In genomic region chr14:56579345-56580316, GRCh38 we compare ENCODE assay signal across 1 cellular context.
TF ChIP-seq lines count a peak whose summit lies in the region.

Gene TMEM260, plus strand, starts transcription at chr14:56579798. Its CDS starts 117 bp downstream, at chr14:56579915.

TF ChIP-seq in HepG2, 621 proteins besides CTCF, POLR2A, EP300 and RAD21 (continued from another document and continues in another):
- TF ChIP-seq ZKSCAN1 (IDR thresholded peaks at IDR 0.05; ENCODE audit: low read length) (no peak), IKZF1 (IDR thresholded peaks at IDR 0.05) (no peak), AGO2 (optimal IDR thresholded peaks at IDR 0.05; ENCODE audit: low read depth, low read length) (peak; percentile 85), ZNF503 (CRISPR knock-in tag; IDR thresholded peaks at IDR 0.05) (no peak), ATAD3A (CRISPR knock-in tag; IDR thresholded peaks at IDR 0.05) (no peak), ZNF639 (CRISPR knock-in tag; conservative IDR thresholded peaks at IDR 0.05) (no peak; the same call in 1 of the 2 replicates), ZNF549 (CRISPR knock-in tag; IDR thresholded peaks at IDR 0.05) (no peak), IKZF4 (CRISPR knock-in tag; IDR thresholded peaks at IDR 0.05; ENCODE audit: borderline replicate concordance, low read depth, not compliant biosample characterization) (peak; percentile 26), KAT2B (IDR thresholded peaks at IDR 0.05; ENCODE audit: borderline replicate concordance, low read depth, low read length) (no peak), ZNF232 (CRISPR knock-in tag; IDR thresholded peaks at IDR 0.05; ENCODE audit: borderline replicate concordance) (peak; percentile 69; the same call in 1 of the 2 replicates), MAF1 (CRISPR knock-in tag; IDR thresholded peaks at IDR 0.05; ENCODE audit: borderline replicate concordance) (no peak), HDAC2 (CRISPR knock-in tag; IDR thresholded peaks at IDR 0.05) (no peak; the same call in 1 of the 2 replicates), SUZ12 (IDR thresholded peaks at IDR 0.05; ENCODE audit: low read depth, low read length) (no peak), ZNF766 (CRISPR knock-in tag; IDR thresholded peaks at IDR 0.05; ENCODE audit: borderline replicate concordance) (no peak; the same call in 1 of the 2 replicates), MEF2D (CRISPR knock-in tag; IDR thresholded peaks at IDR 0.05) (no peak), GLI4 (CRISPR knock-in tag; IDR thresholded peaks at IDR 0.05; ENCODE audit: borderline replicate concordance) (peak; percentile 54; the same call in 1 of the 2 replicates), REST (IDR thresholded peaks at IDR 0.05; ENCODE audit: borderline replicate concordance in 1 of 2, low read depth in 1 of 2, low read length in 2 of 2) (peak in 1 of 2 experiments; percentile 13; a peak in 1 of 4 replicates), NCOR1 (IDR thresholded peaks at IDR 0.05; ENCODE audit: borderline replicate concordance, low read length) (no peak), MBNL3 (CRISPR knock-in tag; conservative IDR thresholded peaks at IDR 0.05) (no peak), ZNF558 (CRISPR knock-in tag; IDR thresholded peaks at IDR 0.05; ENCODE audit: borderline replicate concordance) (no peak), HNF4G (IDR thresholded peaks at IDR 0.05; ENCODE audit: borderline replicate concordance, low read depth, low read length) (no peak), HNF4G (CRISPR knock-in tag; IDR thresholded peaks at IDR 0.05; ENCODE audit: borderline replicate concordance, low read depth) (no peak; the same call in 1 of the 2 replicates), CBX2 (IDR thresholded peaks at IDR 0.05; ENCODE audit: low read depth, low read length) (no peak), CBX2 (CRISPR knock-in tag; IDR thresholded peaks at IDR 0.05; ENCODE audit: low read depth) (no peak), MXI1 (IDR thresholded peaks at IDR 0.05; ENCODE audit: borderline replicate concordance, low read depth, low read length) (0 out of 3 replicates have a peak, but pooled peaks have one; percentile 35), MXD1 (CRISPR knock-in tag; IDR thresholded peaks at IDR 0.05) (peak; percentile 67), ZNF468 (CRISPR knock-in tag; IDR thresholded peaks at IDR 0.05) (0 out of 2 replicates have a peak, but pooled peaks have one; percentile 48), ZFP36L1 (CRISPR knock-in tag; IDR thresholded peaks at IDR 0.05) (no peak), JARID2 (CRISPR knock-in tag; IDR thresholded peaks at IDR 0.05; ENCODE audit: insufficient replicate concordance) (no peak), RNF219 (CRISPR knock-in tag; IDR thresholded peaks at IDR 0.05) (no peak; the same call in 1 of the 2 replicates), PITX1 (CRISPR knock-in tag; IDR thresholded peaks at IDR 0.05) (0 out of 2 replicates have a peak, but pooled peaks have one; percentile 33), ZNF660 (CRISPR knock-in tag; IDR thresholded peaks at IDR 0.05; ENCODE audit: borderline replicate concordance, low read depth) (no peak), CENPX (CRISPR knock-in tag; IDR thresholded peaks at IDR 0.05) (no peak), ZNF256 (CRISPR knock-in tag; conservative IDR thresholded peaks at IDR 0.05) (no peak), ZFP1 (CRISPR knock-in tag; IDR thresholded peaks at IDR 0.05) (no peak), KDM6A (CRISPR knock-in tag; IDR thresholded peaks at IDR 0.05; ENCODE audit: low read depth) (no peak), HNRNPUL1 (IDR thresholded peaks at IDR 0.05; ENCODE audit: low read depth, low read length) (0 out of 2 replicates have a peak, but pooled peaks have one; percentile 16), NR2C2 (CRISPR knock-in tag; IDR thresholded peaks at IDR 0.05; ENCODE audit: borderline replicate concordance) (peak; percentile 78), PAX8 (CRISPR knock-in tag; IDR thresholded peaks at IDR 0.05; ENCODE audit: borderline replicate concordance) (peak; percentile 97; the same call in 1 of the 2 replicates), ZNF713 (CRISPR knock-in tag; IDR thresholded peaks at IDR 0.05) (0 out of 2 replicates have a peak, but pooled peaks have one; percentile 91), ZMYM2 (CRISPR knock-in tag; IDR thresholded peaks at IDR 0.05) (no peak), KLF9 (CRISPR knock-in tag; IDR thresholded peaks at IDR 0.05; ENCODE audit: low read depth) (no peak)
- TF ChIP-seq, protein P1, sequence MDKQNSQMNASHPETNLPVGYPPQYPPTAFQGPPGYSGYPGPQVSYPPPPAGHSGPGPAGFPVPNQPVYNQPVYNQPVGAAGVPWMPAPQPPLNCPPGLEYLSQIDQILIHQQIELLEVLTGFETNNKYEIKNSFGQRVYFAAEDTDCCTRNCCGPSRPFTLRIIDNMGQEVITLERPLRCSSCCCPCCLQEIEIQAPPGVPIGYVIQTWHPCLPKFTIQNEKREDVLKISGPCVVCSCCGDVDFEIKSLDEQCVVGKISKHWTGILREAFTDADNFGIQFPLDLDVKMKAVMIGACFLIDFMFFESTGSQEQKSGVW (CRISPR knock-in tag; IDR thresholded peaks at IDR 0.05; ENCODE audit: borderline replicate concordance): no peak
- TF ChIP-seq, protein P2, sequence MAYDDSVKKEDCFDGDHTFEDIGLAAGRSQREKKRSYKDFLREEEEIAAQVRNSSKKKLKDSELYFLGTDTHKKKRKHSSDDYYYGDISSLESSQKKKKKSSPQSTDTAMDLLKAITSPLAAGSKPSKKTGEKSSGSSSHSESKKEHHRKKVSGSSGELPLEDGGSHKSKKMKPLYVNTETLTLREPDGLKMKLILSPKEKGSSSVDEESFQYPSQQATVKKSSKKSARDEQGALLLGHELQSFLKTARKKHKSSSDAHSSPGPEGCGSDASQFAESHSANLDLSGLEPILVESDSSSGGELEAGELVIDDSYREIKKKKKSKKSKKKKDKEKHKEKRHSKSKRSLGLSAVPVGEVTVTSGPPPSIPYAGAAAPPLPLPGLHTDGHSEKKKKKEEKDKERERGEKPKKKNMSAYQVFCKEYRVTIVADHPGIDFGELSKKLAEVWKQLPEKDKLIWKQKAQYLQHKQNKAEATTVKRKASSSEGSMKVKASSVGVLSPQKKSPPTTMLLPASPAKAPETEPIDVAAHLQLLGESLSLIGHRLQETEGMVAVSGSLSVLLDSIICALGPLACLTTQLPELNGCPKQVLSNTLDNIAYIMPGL (CRISPR knock-in tag; IDR thresholded peaks at IDR 0.05; ENCODE audit: borderline replicate concordance in 1 of 2, low read depth in 1 of 2): peak; percentile 52 to 95; a peak in 3 of 4 replicates
- TF ChIP-seq, protein P3, sequence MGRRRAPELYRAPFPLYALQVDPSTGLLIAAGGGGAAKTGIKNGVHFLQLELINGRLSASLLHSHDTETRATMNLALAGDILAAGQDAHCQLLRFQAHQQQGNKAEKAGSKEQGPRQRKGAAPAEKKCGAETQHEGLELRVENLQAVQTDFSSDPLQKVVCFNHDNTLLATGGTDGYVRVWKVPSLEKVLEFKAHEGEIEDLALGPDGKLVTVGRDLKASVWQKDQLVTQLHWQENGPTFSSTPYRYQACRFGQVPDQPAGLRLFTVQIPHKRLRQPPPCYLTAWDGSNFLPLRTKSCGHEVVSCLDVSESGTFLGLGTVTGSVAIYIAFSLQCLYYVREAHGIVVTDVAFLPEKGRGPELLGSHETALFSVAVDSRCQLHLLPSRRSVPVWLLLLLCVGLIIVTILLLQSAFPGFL (CRISPR knock-in tag; IDR thresholded peaks at IDR 0.05): no peak
- TF ChIP-seq, protein P4, sequence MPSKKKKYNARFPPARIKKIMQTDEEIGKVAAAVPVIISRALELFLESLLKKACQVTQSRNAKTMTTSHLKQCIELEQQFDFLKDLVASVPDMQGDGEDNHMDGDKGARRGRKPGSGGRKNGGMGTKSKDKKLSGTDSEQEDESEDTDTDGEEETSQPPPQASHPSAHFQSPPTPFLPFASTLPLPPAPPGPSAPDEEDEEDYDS (CRISPR knock-in tag; IDR thresholded peaks at IDR 0.05): peak; percentile 47; the same call in 1 of the 2 replicates
- TF ChIP-seq, protein P5, sequence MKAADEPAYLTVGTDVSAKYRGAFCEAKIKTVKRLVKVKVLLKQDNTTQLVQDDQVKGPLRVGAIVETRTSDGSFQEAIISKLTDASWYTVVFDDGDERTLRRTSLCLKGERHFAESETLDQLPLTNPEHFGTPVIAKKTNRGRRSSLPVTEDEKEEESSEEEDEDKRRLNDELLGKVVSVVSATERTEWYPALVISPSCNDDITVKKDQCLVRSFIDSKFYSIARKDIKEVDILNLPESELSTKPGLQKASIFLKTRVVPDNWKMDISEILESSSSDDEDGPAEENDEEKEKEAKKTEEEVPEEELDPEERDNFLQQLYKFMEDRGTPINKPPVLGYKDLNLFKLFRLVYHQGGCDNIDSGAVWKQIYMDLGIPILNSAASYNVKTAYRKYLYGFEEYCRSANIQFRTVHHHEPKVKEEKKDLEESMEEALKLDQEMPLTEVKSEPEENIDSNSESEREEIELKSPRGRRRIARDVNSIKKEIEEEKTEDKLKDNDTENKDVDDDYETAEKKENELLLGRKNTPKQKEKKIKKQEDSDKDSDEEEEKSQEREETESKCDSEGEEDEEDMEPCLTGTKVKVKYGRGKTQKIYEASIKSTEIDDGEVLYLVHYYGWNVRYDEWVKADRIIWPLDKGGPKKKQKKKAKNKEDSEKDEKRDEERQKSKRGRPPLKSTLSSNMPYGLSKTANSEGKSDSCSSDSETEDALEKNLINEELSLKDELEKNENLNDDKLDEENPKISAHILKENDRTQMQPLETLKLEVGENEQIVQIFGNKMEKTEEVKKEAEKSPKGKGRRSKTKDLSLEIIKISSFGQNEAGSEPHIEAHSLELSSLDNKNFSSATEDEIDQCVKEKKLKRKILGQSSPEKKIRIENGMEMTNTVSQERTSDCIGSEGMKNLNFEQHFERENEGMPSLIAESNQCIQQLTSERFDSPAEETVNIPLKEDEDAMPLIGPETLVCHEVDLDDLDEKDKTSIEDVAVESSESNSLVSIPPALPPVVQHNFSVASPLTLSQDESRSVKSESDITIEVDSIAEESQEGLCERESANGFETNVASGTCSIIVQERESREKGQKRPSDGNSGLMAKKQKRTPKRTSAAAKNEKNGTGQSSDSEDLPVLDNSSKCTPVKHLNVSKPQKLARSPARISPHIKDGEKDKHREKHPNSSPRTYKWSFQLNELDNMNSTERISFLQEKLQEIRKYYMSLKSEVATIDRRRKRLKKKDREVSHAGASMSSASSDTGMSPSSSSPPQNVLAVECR (CRISPR knock-in tag; IDR thresholded peaks at IDR 0.05; ENCODE audit: borderline replicate concordance): peak; percentile 89
